In genomic region chr1:7265771-7266371, GRCh38 we compare ENCODE assay signal across 9 cellular contexts.
DNase-seq lines count a peak whose midpoint lies in the region; ATAC-seq, FAIRE-seq and TF ChIP-seq lines count a peak whose summit lies in the region.
"Had no signal": no experiment of that assay in that cellular context is flagged by ENCODE, and none has a peak within 500 bp of the region (broad histone marks: within the 10 kb centered on the region; RNA-seq: fewer than 3 reads in every experiment).

No MANE protein-coding gene starts in this region.

- no peaks in the 10 kb centered on the region for H3K79me2 ChIP-seq in Karpas-422 (ENCODE audit: low read length)
- no peaks in the 10 kb centered on the region for H3K79me2 ChIP-seq in keratinocyte (ENCODE audit: control insufficient read depth, insufficient read depth, low read length)

- H3K27me3 ChIP-seq in BE2C = no peaks in the 10 kb centered on the region
- H3K27me3 ChIP-seq in Karpas-422 (ENCODE audit: low read length) = no peaks in the 10 kb centered on the region
- H3K27me3 ChIP-seq in keratinocyte (ENCODE audit: control insufficient read depth, extremely low read depth, insufficient read depth, low read length) = no peaks in the 10 kb centered on the region
- H3K27me3 ChIP-seq in uterus = no peaks in the 10 kb centered on the region

- CTCF ChIA-PET in WTC11 (lab: Charles Lee) = no interaction called here

- H3K9me3 Mint-ChIP-seq in WTC11 = peaks cover 23% of the 10 kb centered on the region

- H3K27ac Mint-ChIP-seq in WTC11 = peak overlapping the region; percentile 51; the same call in 1 of the 2 replicates

- TF ChIP-seq POLR2A in uterus (IDR thresholded peaks at IDR 0.05) = no peak
- no peak for TF ChIP-seq POLR2A in erythroblast (IDR thresholded peaks at IDR 0.05; ENCODE audit: low read length)

- H3K4me2 ChIP-seq in Karpas-422 (ENCODE audit: low read depth, low read length, poor library complexity, severe bottlenecking) (peak overlapping the region; percentile 67), keratinocyte (ENCODE audit: control insufficient read depth, extremely low read depth, insufficient read depth, low read depth, low read length) (peak overlapping the region; percentile 54)

- ATAC-seq in WTC11 (no peak), GM18498 (IDR thresholded peaks at IDR 0.05; ENCODE audit: unreplicated experiment) (no peak), HG02571 (IDR thresholded peaks at IDR 0.05; ENCODE audit: unreplicated experiment) (no peak)

- peak overlapping the region; percentile 60; the same call in 1 of the 2 replicates for H2AFZ ChIP-seq in Karpas-422 (ENCODE audit: low read length)
- H2AFZ ChIP-seq in keratinocyte (ENCODE audit: control insufficient read depth, low read length) = peak overlapping the region; percentile 43

- peak; percentile 98 for FAIRE-seq in keratinocyte (lab: Jason Lieb, UNC)

- H3K4me3 ChIP-seq in BE2C (ENCODE audit: low read depth, low read length) = no peak overlapping the region; the same call in 1 of the 2 replicates
- peak overlapping the region; percentile 1; the same call in 1 of the 2 replicates for H3K4me3 ChIP-seq in Karpas-422 (ENCODE audit: low read length)
- H3K4me3 ChIP-seq in keratinocyte (ENCODE audit: control insufficient read depth in 2 of 3, extremely low read depth in 1 of 3, insufficient read depth in 2 of 3, low read depth in 1 of 3, low read length in 3 of 3) = no peak overlapping the region
- no peak overlapping the region for H3K4me3 ChIP-seq in uterus

- H4K20me1 ChIP-seq in Karpas-422 (ENCODE audit: insufficient read depth, low read depth, low read length) (no peaks in the 10 kb centered on the region), keratinocyte (ENCODE audit: control insufficient read depth, extremely low read depth, insufficient read depth, low read length) (no peaks in the 10 kb centered on the region)

- H3K9me2 ChIP-seq in Karpas-422 (replicated peaks; ENCODE audit: insufficient read depth, low read length) = no peaks in the 10 kb centered on the region

- dilution Hi-C loops in keratinocyte (cut with MboI; ENCODE audit: extremely low pct_ligation_motif_present, low sequenced_read_pairs) = no loop called here

- no peaks in the 10 kb centered on the region for H3K36me3 ChIP-seq in BE2C
- peaks cover 6% of the 10 kb centered on the region; the same call in 1 of the 2 replicates for H3K36me3 ChIP-seq in Karpas-422 (ENCODE audit: insufficient read depth, low read length)
- H3K36me3 ChIP-seq in keratinocyte (ENCODE audit: control insufficient read depth in 2 of 2, extremely low read depth in 1 of 2, insufficient read depth in 2 of 2, low read length in 2 of 2) = no peaks in the 10 kb centered on the region
- no peaks in the 10 kb centered on the region for H3K36me3 ChIP-seq in uterus

- H3K4me1 Mint-ChIP-seq in WTC11 = peaks cover 9% of the 10 kb centered on the region; the same call in 1 of the 2 replicates
- H3K4me1 Mint-ChIP-seq: naive B cell had no signal

- POLR2A ChIA-PET in WTC11 (lab: Charles Lee) = no interaction called here

- no peak overlapping the region for H3K4me3 Mint-ChIP-seq in WTC11
- H3K4me3 Mint-ChIP-seq: naive B cell had no signal

- H3K9me3 ChIP-seq in BE2C = no peaks in the 10 kb centered on the region
- H3K9me3 ChIP-seq in Karpas-422 (ENCODE audit: low read length) = peaks cover 12% of the 10 kb centered on the region; the same call in 1 of the 2 replicates
- H3K9me3 ChIP-seq in keratinocyte (ENCODE audit: control insufficient read depth, low read depth, low read length) = peaks cover 5% of the 10 kb centered on the region
- no peaks in the 10 kb centered on the region for H3K9me3 ChIP-seq in uterus

- no peaks in the 10 kb centered on the region for H3K9me1 ChIP-seq in keratinocyte (ENCODE audit: control insufficient read depth, extremely low read depth, insufficient read depth, low read length)

- peak overlapping the region; percentile 98 for H3K27ac ChIP-seq in Karpas-422 (ENCODE audit: low read length)
- H3K27ac ChIP-seq in keratinocyte (ENCODE audit: control insufficient read depth, insufficient read depth, low read length) = peak overlapping the region; percentile 70
- no peak overlapping the region for H3K27ac ChIP-seq in uterus

- TF ChIP-seq CTCF in BE2C (IDR thresholded peaks at IDR 0.05; ENCODE audit: low read depth, low read length) (peak; percentile 7; the same call in 1 of the 2 replicates), WTC11 (IDR thresholded peaks at IDR 0.05) (no peak), keratinocyte (optimal IDR thresholded peaks at IDR 0.05 in 1 of 3, IDR thresholded peaks at IDR 0.05 in 1 of 3, conservative IDR thresholded peaks at IDR 0.05 in 1 of 3; ENCODE audit: extremely low read depth in 1 of 3, insufficient read depth in 2 of 3, low read length in 3 of 3) (no peak), uterus (IDR thresholded peaks at IDR 0.05) (no peak)

- H3K27me3 Mint-ChIP-seq in WTC11 (ENCODE audit: low read depth) = peaks cover 2% of the 10 kb centered on the region; the same call in 1 of the 2 replicates

- intact Hi-C loops in uterus (cut with DNase I; ENCODE audit: low total_unique reads) = no loop called here

- DNase-seq in BE2C = peak; percentile 93
- peak; percentile 75 for DNase-seq in Karpas-422
- no peak for DNase-seq in WTC11 (ENCODE audit: low spot score)
- peak; percentile 88 for DNase-seq in keratinocyte (ENCODE audit: low read depth, low spot score)
- no peak for DNase-seq in uterus
- no peak for DNase-seq in erythroblast (lab: John Stamatoyannopoulos, UW)
- DNase-seq: naive B cell had no signal

- H3K4me1 ChIP-seq in BE2C (peaks cover 19% of the 10 kb centered on the region), Karpas-422 (ENCODE audit: low read length) (peaks cover 68% of the 10 kb centered on the region), keratinocyte (ENCODE audit: control insufficient read depth, extremely low read depth, insufficient read depth, low read length) (peaks cover 31% of the 10 kb centered on the region), uterus (no peaks in the 10 kb centered on the region)

- H3K36me3 Mint-ChIP-seq in WTC11 = peaks cover 19% of the 10 kb centered on the region

- peak overlapping the region; percentile 34; the same call in 1 of the 2 replicates for H3K9ac ChIP-seq in Karpas-422 (ENCODE audit: low read length)
- peak overlapping the region; percentile 34 for H3K9ac ChIP-seq in keratinocyte (ENCODE audit: control insufficient read depth, extremely low read depth, insufficient read depth, low read length)

TF ChIP-seq in WTC11, 78 proteins besides CTCF, POLR2A, EP300 and RAD21:
- no peak for TF ChIP-seq ZNF671 (CRISPR knock-in tag; IDR thresholded peaks at IDR 0.05)

Comparison
In these comparisons a context has a peak if more than half of its experiments do, and no peak if none do; other contexts are left out.
1. DNase-seq: peak in BE2C (single experiment), Karpas-422 (single experiment) and keratinocyte (single experiment); none in WTC11 (single experiment), uterus (0 of 2) and erythroblast (0 of 2).
2. H3K27ac ChIP-seq: peak in Karpas-422 (single experiment) and keratinocyte (single experiment); none in uterus (0 of 2).